Comparison of ENCODE assay signal across 8 cellular contexts in the genomic region with DNA sequence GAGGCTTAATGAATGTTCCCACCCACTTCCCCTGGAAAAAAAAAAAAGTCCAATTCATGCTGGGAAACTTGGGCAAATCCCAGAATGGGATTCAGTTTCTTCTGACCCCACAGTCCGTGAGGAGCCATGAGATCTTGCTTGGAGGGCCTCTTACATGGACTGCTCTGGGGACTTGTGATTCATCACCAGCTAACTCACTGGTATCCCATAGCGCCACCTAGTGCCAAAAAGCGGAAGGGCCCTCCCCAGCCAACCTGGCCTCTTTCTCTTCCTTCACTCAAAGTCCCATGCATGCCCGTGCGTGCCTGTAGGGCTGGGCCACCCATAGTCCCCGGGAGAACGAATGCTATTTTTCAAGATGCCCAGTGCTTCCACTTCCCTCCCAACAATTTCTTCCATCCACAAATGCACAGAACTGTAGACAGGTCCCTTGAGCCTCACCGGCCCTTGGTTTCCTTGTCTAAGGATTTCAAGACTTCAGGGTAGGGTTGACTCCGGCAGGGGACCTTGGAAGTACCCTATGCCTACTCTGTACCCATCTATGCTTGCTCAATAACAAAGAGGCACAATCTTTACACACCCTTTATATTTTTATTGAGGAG. TPM values are rescaled to one million over a fixed set of nuclear protein-coding genes. Genes with fewer than 3 reads are reported as not detected.
DNase-seq lines count a peak whose midpoint lies in the region; ATAC-seq and TF ChIP-seq lines count a peak whose summit lies in the region.

No MANE protein-coding gene starts in this region.

- H3K79me1 ChIP-seq in IMR-90 (ENCODE audit: low read depth in 1 of 2, low read length in 2 of 2) = no peaks in the 10 kb centered on the region

- TF ChIP-seq EP300 in esophagus muscularis mucosa (IDR thresholded peaks at IDR 0.05) = no peak

- H3K4me1 ChIP-seq in IMR-90 (ENCODE audit: control insufficient read depth, insufficient read depth, low read length) (peaks cover 2% of the 10 kb centered on the region; the same call in 1 of the 2 replicates), OCI-LY7 (ENCODE audit: insufficient read depth, low read length, poor library complexity, severe bottlenecking) (no peaks in the 10 kb centered on the region), esophagus muscularis mucosa (peaks cover 29 to 94% (median 90%) of the 10 kb centered on the region in 4 donors)
- peaks cover 3 to 42% of the 10 kb centered on the region in 2 donors for H3K4me1 ChIP-seq in naive thymus-derived CD4-positive, alpha-beta T cell (ENCODE audit: control insufficient read depth in 2 of 2, insufficient read depth in 2 of 2, low read length in 2 of 2)

- H3K4me3 Mint-ChIP-seq in naive thymus-derived CD4-positive, alpha-beta T cell = no peak overlapping the region
- H3K4me3 Mint-ChIP-seq in stimulated activated effector memory CD8-positive, alpha-beta T cell treated with anti-CD3 and anti-CD28 coated beads, Interleukin-12 subunit alpha, Interleukin-12 subunit beta, amount 100 ng/mL, for 72 hours = no peak overlapping the region

- no peak overlapping the region; the same call in 2 of the 3 replicates for H2BK15ac ChIP-seq in IMR-90 (ENCODE audit: low read depth, low read length)

- no TSS peak for BruUV-seq in IMR-90 (replicated peaks; lab: Mats Ljungman, UMichigan)
- no TSS peak for BruUV-seq in OCI-LY7 (replicated peaks; lab: Mats Ljungman, UMichigan)

- peaks cover 0 to 1% (median 0%) of the 10 kb centered on the region in 11 donors for H3K9me3 Mint-ChIP-seq in naive thymus-derived CD4-positive, alpha-beta T cell
- H3K9me3 Mint-ChIP-seq in stimulated activated effector memory CD8-positive, alpha-beta T cell treated with anti-CD3 and anti-CD28 coated beads, Interleukin-12 subunit alpha, Interleukin-12 subunit beta, amount 100 ng/mL, for 72 hours = no peaks in the 10 kb centered on the region

- H2BK120ac ChIP-seq in IMR-90 (ENCODE audit: low read depth, low read length) = no peak overlapping the region

- no peaks in the 10 kb centered on the region for H4K20me1 ChIP-seq in IMR-90 (ENCODE audit: insufficient read depth, low read length)
- no peaks in the 10 kb centered on the region for H4K20me1 ChIP-seq in OCI-LY7 (ENCODE audit: insufficient read depth, low read length)

- DNase-seq in COLO829 (ENCODE audit: low spot score) = peak; percentile 78
- peak; percentile 80 for DNase-seq in IMR-90
- peak; percentile 48 for DNase-seq in OCI-LY7 (ENCODE audit: low spot score)
- peak; percentile 69 for DNase-seq in activated T-cell treated with anti-CD3 and anti-CD28 coated beads for 24 hours (ENCODE audit: low read depth)
- DNase-seq in esophagus muscularis mucosa (ENCODE audit: extremely low spot score) = peak; percentile 95
- peak; percentile 56 to 83 (median 67) for DNase-seq in naive thymus-derived CD4-positive, alpha-beta T cell
- peak; percentile 77 to 89 for DNase-seq in stimulated activated effector memory CD8-positive, alpha-beta T cell treated with anti-CD3 and anti-CD28 coated beads, Interleukin-12 subunit alpha, Interleukin-12 subunit beta, amount 100 ng/mL, for 72 hours (ENCODE audit: low spot score in 2 of 2)

- no peak overlapping the region for H3K27ac Mint-ChIP-seq in naive thymus-derived CD4-positive, alpha-beta T cell
- H3K27ac Mint-ChIP-seq in stimulated activated effector memory CD8-positive, alpha-beta T cell treated with anti-CD3 and anti-CD28 coated beads, Interleukin-12 subunit alpha, Interleukin-12 subunit beta, amount 100 ng/mL, for 72 hours = peak overlapping the region; percentile 23

- H2BK5ac ChIP-seq in IMR-90 (ENCODE audit: low read depth, low read length, poor library complexity, severe bottlenecking) = no peak overlapping the region

- H2BK20ac ChIP-seq in IMR-90 (ENCODE audit: low read depth, low read length) = no peak overlapping the region

- ATAC-seq in GM19467 (IDR thresholded peaks at IDR 0.05; ENCODE audit: unreplicated experiment) (peak; percentile 61), IMR-90 (ENCODE audit: low read depth) (peak; percentile 89)
- peak; percentile 87 for ATAC-seq in naive thymus-derived CD4-positive, alpha-beta T cell
- peak; percentile 81 for ATAC-seq in stimulated activated effector memory CD8-positive, alpha-beta T cell treated with anti-CD3 and anti-CD28 coated beads, Interleukin-12 subunit alpha, Interleukin-12 subunit beta, amount 100 ng/mL, for 72 hours

- no peak overlapping the region for H3K56ac ChIP-seq in IMR-90 (ENCODE audit: extremely low read depth, insufficient read depth, low read length)

- H3K4me2 ChIP-seq in IMR-90 (ENCODE audit: low read depth, low read length) = no peak overlapping the region
- no peak overlapping the region for H3K4me2 ChIP-seq in OCI-LY7 (ENCODE audit: low read length)

- 0 out of 2 replicates have a peak overlapping the region, but pooled peaks have one; percentile 38 for H3K4ac ChIP-seq in IMR-90 (ENCODE audit: low read depth, low read length)

- POLR2A ChIA-PET in IMR-90 (lab: Charles Lee; ENCODE audit: unreplicated experiment) = no interaction called here
- POLR2A ChIA-PET in OCI-LY7 (lab: Charles Lee) = no interaction called here
- POLR2A ChIA-PET in naive thymus-derived CD4-positive, alpha-beta T cell (lab: Charles Lee) = no interaction called here

- H3K79me2 ChIP-seq in OCI-LY7 (ENCODE audit: insufficient read depth, low read depth, low read length) = no peaks in the 10 kb centered on the region

- dilution Hi-C loops in IMR-90 (cut with HindIII; ENCODE audit: low sequenced_read_pairs, unreplicated experiment) = no loop called here

- peaks cover 50% of the 10 kb centered on the region for H3K27me3 ChIP-seq in IMR-90 (ENCODE audit: control insufficient read depth, insufficient read depth, low read length)
- H3K27me3 ChIP-seq in esophagus muscularis mucosa = peaks cover 0 to 3% (median 0%) of the 10 kb centered on the region in 4 donors
- H3K27me3 ChIP-seq in naive thymus-derived CD4-positive, alpha-beta T cell (ENCODE audit: control insufficient read depth in 2 of 2, insufficient read depth in 2 of 2, low read length in 2 of 2) = no peaks in the 10 kb centered on the region

- no peak overlapping the region for H2AK9ac ChIP-seq in IMR-90 (replicated peaks; ENCODE audit: low read depth, low read length, poor library complexity)

- TF ChIP-seq POLR2A in IMR-90 (IDR thresholded peaks at IDR 0.05; ENCODE audit: low read depth, low read length) (no peak), esophagus muscularis mucosa (IDR thresholded peaks at IDR 0.05; ENCODE audit: low read depth) (no peak)

- H3K4me3 ChIP-seq in IMR-90 (ENCODE audit: insufficient read depth, low read depth, low read length) = no peak overlapping the region
- no peak overlapping the region for H3K4me3 ChIP-seq in OCI-LY7 (ENCODE audit: low read depth, low read length, poor library complexity, severe bottlenecking)
- H3K4me3 ChIP-seq in esophagus muscularis mucosa = no peak overlapping the region
- no peak overlapping the region for H3K4me3 ChIP-seq in naive thymus-derived CD4-positive, alpha-beta T cell (ENCODE audit: low read length)

- H3K9ac ChIP-seq in IMR-90 (ENCODE audit: low read depth, low read length) = no peak overlapping the region

- H3K9me3 ChIP-seq in IMR-90 (ENCODE audit: control insufficient read depth, insufficient read depth, low read length) (peaks cover 4% of the 10 kb centered on the region; the same call in 1 of the 2 replicates), OCI-LY7 (ENCODE audit: low read length) (no peaks in the 10 kb centered on the region), esophagus muscularis mucosa (no peaks in the 10 kb centered on the region)
- H3K9me3 ChIP-seq in naive thymus-derived CD4-positive, alpha-beta T cell (ENCODE audit: control insufficient read depth in 2 of 3, low read length in 3 of 3) = no peaks in the 10 kb centered on the region

- WGBS in IMR-90 (ENCODE audit: extremely low coverage in 2 of 2, insufficient read length in 1 of 2), 2 experiments = 9% methylated on average over 4 of the region's 9 CpGs; no CpG with 5 or more reads in 1 of the 2 experiments
- 22% methylated on average over 9 of the region's 9 CpGs for WGBS in esophagus muscularis mucosa

- TF ChIP-seq CTCF in IMR-90 (conservative IDR thresholded peaks at IDR 0.05; ENCODE audit: low read depth, low read length) = peak; percentile 94
- peak; percentile 78 for TF ChIP-seq CTCF in OCI-LY7 (conservative IDR thresholded peaks at IDR 0.05; ENCODE audit: low read length)
- peak; percentile 84 to 86 (median 85) for TF ChIP-seq CTCF in esophagus muscularis mucosa (IDR thresholded peaks at IDR 0.05)

- no peak overlapping the region; the same call in 1 of the 2 replicates for H3K18ac ChIP-seq in IMR-90 (ENCODE audit: low read depth, low read length)

- H3K14ac ChIP-seq in IMR-90 (replicated peaks; ENCODE audit: low read depth, low read length) = no peak overlapping the region

- H3K9me2 ChIP-seq in OCI-LY7 (ENCODE audit: insufficient read depth, low read length) = no peaks in the 10 kb centered on the region

- no peaks in the 10 kb centered on the region for H3K9me1 ChIP-seq in IMR-90 (ENCODE audit: insufficient read depth, low read length)

- H3K4me1 Mint-ChIP-seq in naive thymus-derived CD4-positive, alpha-beta T cell = peaks cover 0 to 34% (median 3%) of the 10 kb centered on the region in 7 donors
- peaks cover 46% of the 10 kb centered on the region for H3K4me1 Mint-ChIP-seq in stimulated activated effector memory CD8-positive, alpha-beta T cell treated with anti-CD3 and anti-CD28 coated beads, Interleukin-12 subunit alpha, Interleukin-12 subunit beta, amount 100 ng/mL, for 72 hours

- CTCF ChIA-PET in IMR-90 (lab: Yijun Ruan, JAX) (interaction anchor here (1.7 to 1.8 kb wide), 2 partner anchors 104 to 109 kb away, joined by 5 to 6 read pairs; no protein-coding TSS in a partner anchor), OCI-LY7 (lab: Charles Lee; ENCODE audit: unreplicated experiment) (no interaction called here)
- CTCF ChIA-PET in naive thymus-derived CD4-positive, alpha-beta T cell (lab: Charles Lee) = interaction anchor here (0.5 to 2.8 kb wide), 10 partner anchors 10 to 146 kb away, joined by 3 to 24 read pairs (median 5); a partner anchor contains a TSS

- H3K36me3 Mint-ChIP-seq in naive thymus-derived CD4-positive, alpha-beta T cell = peaks cover 0 to 6% (median 0%) of the 10 kb centered on the region in 5 donors
- H3K36me3 Mint-ChIP-seq in stimulated activated effector memory CD8-positive, alpha-beta T cell treated with anti-CD3 and anti-CD28 coated beads, Interleukin-12 subunit alpha, Interleukin-12 subunit beta, amount 100 ng/mL, for 72 hours = no peaks in the 10 kb centered on the region

- H3K23ac ChIP-seq in IMR-90 (ENCODE audit: low read depth, low read length) = no peak overlapping the region

- H3K36me3 ChIP-seq in IMR-90 (ENCODE audit: control insufficient read depth, insufficient read depth, low read length) = no peaks in the 10 kb centered on the region
- H3K36me3 ChIP-seq in OCI-LY7 (ENCODE audit: insufficient read depth, low read length) = no peaks in the 10 kb centered on the region
- H3K36me3 ChIP-seq in esophagus muscularis mucosa = no peaks in the 10 kb centered on the region
- no peaks in the 10 kb centered on the region for H3K36me3 ChIP-seq in naive thymus-derived CD4-positive, alpha-beta T cell (ENCODE audit: control insufficient read depth in 2 of 3, insufficient read depth in 3 of 3, low read length in 3 of 3)

- no peak overlapping the region; the same call in 1 of the 2 replicates for H4K5ac ChIP-seq in IMR-90 (ENCODE audit: low read depth, low read length)

- H4K91ac ChIP-seq in IMR-90 (ENCODE audit: insufficient read depth, low read depth, low read length) = no peak overlapping the region

- H2AK5ac ChIP-seq in IMR-90 (ENCODE audit: low read depth, low read length) = no peak overlapping the region

- H2AFZ ChIP-seq in IMR-90 (replicated peaks; ENCODE audit: low read length, poor library complexity) = peak overlapping the region; percentile 54
- no peak overlapping the region for H2AFZ ChIP-seq in OCI-LY7 (ENCODE audit: low read length)

- intact Hi-C loops in IMR-90 (cut with micrococcal nuclease) = loop anchor here (1.0 kb wide), 3 partner anchors 108 to 267 kb away; no protein-coding TSS in a partner anchor
- intact Hi-C loops in OCI-LY7 (cut with micrococcal nuclease; ENCODE audit: unreplicated experiment) = loop anchor here (5.0 kb wide), 1 partner anchor 129 kb away; no protein-coding TSS in a partner anchor
- intact Hi-C loops in esophagus muscularis mucosa (cut with DNase I) = loop anchor here (2.0 kb wide), 1 partner anchor 108 kb away; no protein-coding TSS in a partner anchor
- intact Hi-C loops in naive thymus-derived CD4-positive, alpha-beta T cell (cut with micrococcal nuclease) = loop anchor here (1.0 to 10.0 kb wide), 9 partner anchors 21 to 148 kb away; a partner anchor contains a TSS

- in situ Hi-C loops in IMR-90 (cut with MboI; ENCODE audit: low sequenced_read_pairs) = loop anchor here (5.0 kb wide), 1 partner anchor 104 kb away; no protein-coding TSS in a partner anchor

- H3K27ac ChIP-seq in IMR-90 (ENCODE audit: insufficient read depth, low read length) = no peak overlapping the region
- H3K27ac ChIP-seq in OCI-LY7 (ENCODE audit: low read depth, low read length, poor library complexity, severe bottlenecking) = no peak overlapping the region
- peak overlapping the region; percentile 79 to 83 (median 80) for H3K27ac ChIP-seq in esophagus muscularis mucosa (replicated peaks in 1 of 4)
- H3K27ac ChIP-seq in naive thymus-derived CD4-positive, alpha-beta T cell (ENCODE audit: low read depth, low read length) = no peak overlapping the region

- peaks cover 0 to 63% (median 7%) of the 10 kb centered on the region in 5 donors for H3K27me3 Mint-ChIP-seq in naive thymus-derived CD4-positive, alpha-beta T cell

- no peak overlapping the region; a peak in 1 of 4 replicates for H4K8ac ChIP-seq in IMR-90 (ENCODE audit: low read depth in 2 of 2, low read length in 2 of 2)

- TF ChIP-seq RAD21 in IMR-90 (IDR thresholded peaks at IDR 0.05; ENCODE audit: low read length) = peak; percentile 85

RNA-seq across cellular contexts. Expression of a gene that starts 5.1 kb away (rescaled TPM):
- total RNA-seq in IMR-90 (2012; rRNA removed) (0.56 and 0.90 TPM in 2 replicates), OCI-LY7 (2022) (not detected in 2 replicates), esophagus muscularis mucosa (10 to 100 TPM in 3 of 4 donors, 1 to 10 TPM in 1; 8.0 to 19.8 (median 13.3) TPM)
- polyA plus RNA-seq in IMR-90 (2012; rRNA removed) = 1.9 and 2.5 TPM in 2 replicates
- 1.2 and 1.6 TPM in 2 replicates for polyA plus RNA-seq in IMR-90 (2012; cell fraction: cytosol; rRNA removed)
- 4.5 and 6.5 TPM in 2 replicates for polyA plus RNA-seq in IMR-90 (2012; cell fraction: nucleus; rRNA removed; ENCODE audit: low replicate concordance)
- not detected in 2 replicates for total RNA-seq in OCI-LY7 (2014; rRNA removed; shearing (Covaris generic))
- total RNA-seq in naive thymus-derived CD4-positive, alpha-beta T cell = 1 to 10 TPM in 1 of 5 experiments, under 1 TPM in 4; 0.08 to 2.1 (median 0.19) TPM
- not detected for polyA plus RNA-seq in naive thymus-derived CD4-positive, alpha-beta T cell

RNA-seq across cellular contexts. Expression of a gene that starts 54.9 kb away (rescaled TPM):
- 2.2 and 6.1 TPM in 2 replicates for total RNA-seq in IMR-90 (2012; rRNA removed)
- polyA plus RNA-seq in IMR-90 (2012; rRNA removed) = 18.2 and 20.9 TPM in 2 replicates
- polyA plus RNA-seq in IMR-90 (2012; cell fraction: cytosol; rRNA removed) = 1.7 and 2.7 TPM in 2 replicates
- polyA plus RNA-seq in IMR-90 (2012; cell fraction: nucleus; rRNA removed; ENCODE audit: low replicate concordance) = 0.45 and 4.8 TPM in 2 replicates
- total RNA-seq in OCI-LY7 (2014; rRNA removed; shearing (Covaris generic)) = 12.3 and 33.6 TPM in 2 replicates
- 14.6 and 16.1 TPM in 2 replicates for total RNA-seq in OCI-LY7 (2022)
- 10 to 100 TPM in 3 of 4 donors, 1 to 10 TPM in 1; 6.8 to 20.4 (median 11.5) TPM for total RNA-seq in esophagus muscularis mucosa
- total RNA-seq in naive thymus-derived CD4-positive, alpha-beta T cell = 10 to 100 TPM in 2 of 5 experiments, 1 to 10 TPM in 3; 2.0 to 13.6 (median 9.5) TPM
- 10 to 100 TPM; 16.6 to 30.9 TPM for polyA plus RNA-seq in naive thymus-derived CD4-positive, alpha-beta T cell

Comparison
In these comparisons a context has a peak if more than half of its experiments do, and no peak if none do; other contexts are left out.
1. H3K27ac ChIP-seq: peak in esophagus muscularis mucosa (4 of 4); none in IMR-90 (single experiment), OCI-LY7 (single experiment) and naive thymus-derived CD4-positive, alpha-beta T cell (single experiment).
2. Peak in every context shown above with its lines, with median percentiles within 50 percentile points of each other: DNase-seq, ATAC-seq and CTCF ChIP-seq.